In genomic region chr19:46392252-46392801, GRCh38 we compare ENCODE assay signal across 1 cellular context.
TF ChIP-seq lines count a peak whose summit lies in the region.

No MANE protein-coding gene starts in this region.

TF ChIP-seq in IMR-90, 13 proteins besides CTCF, POLR2A, EP300 and RAD21 (continued from another document):
- TF ChIP-seq USF2 (IDR thresholded peaks at IDR 0.05; ENCODE audit: low read depth, low read length), result peak; percentile 27; the same call in 1 of the 2 replicates
- no peak for TF ChIP-seq NFE2L2 (IDR thresholded peaks at IDR 0.05; ENCODE audit: low read depth, low read length)
- TF ChIP-seq MAFK (IDR thresholded peaks at IDR 0.05; ENCODE audit: low read depth, low read length), result no peak
- no peak for TF ChIP-seq RFX5 (IDR thresholded peaks at IDR 0.05; ENCODE audit: low read depth, low read length)
- TF ChIP-seq FOS (IDR thresholded peaks at IDR 0.05; ENCODE audit: low read depth, low read length), result 0 out of 2 replicates have a peak, but pooled peaks have one; percentile 3
- TF ChIP-seq MAZ (IDR thresholded peaks at IDR 0.05; ENCODE audit: borderline replicate concordance, low read depth, low read length), result peak; percentile 5; the same call in 1 of the 2 replicates
- peak; percentile 63; the same call in 1 of the 2 replicates for TF ChIP-seq MXI1 (IDR thresholded peaks at IDR 0.05; ENCODE audit: borderline replicate concordance, low read depth, low read length)
